In the genomic region with DNA sequence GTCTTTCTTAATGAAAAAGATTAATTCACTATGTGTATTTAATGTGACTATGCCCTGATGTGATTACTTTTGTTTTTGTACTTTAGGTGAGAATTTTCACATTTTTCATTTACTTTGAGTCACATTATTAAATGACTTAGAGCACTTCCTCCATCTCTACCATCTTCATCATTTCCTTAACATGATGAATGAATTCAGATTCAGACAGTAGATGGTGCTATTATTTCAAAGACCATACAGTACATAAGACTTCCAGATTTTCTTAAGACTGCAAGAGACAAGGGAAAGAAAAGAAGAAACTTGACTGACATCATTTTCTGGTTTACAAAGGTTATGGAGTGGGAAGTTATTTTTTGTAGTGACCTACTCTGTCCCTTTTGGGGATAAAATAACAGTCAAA, we compare ENCODE assay signal across 8 cellular contexts.
DNase-seq lines count a peak whose midpoint lies in the region; ATAC-seq and TF ChIP-seq lines count a peak whose summit lies in the region.

No MANE protein-coding gene starts in this region.

- peak; percentile 10 for DNase-seq in AG08395 (ENCODE audit: low spot score)
- DNase-seq in HCT116 (ENCODE audit: low read depth, low spot score): peak; percentile 29
- DNase-seq in RPMI7951 (ENCODE audit: low read depth): peak; percentile 1
- DNase-seq in foreskin keratinocyte: peak in 1 of 2 donors; percentile 55
- no peak for DNase-seq in 8988T

- H3K9me3 ChIP-seq in HCT116 (ENCODE audit: control insufficient read depth in 1 of 2, insufficient read depth in 1 of 2, low read depth in 1 of 2, low read length in 2 of 2): no peaks in the 10 kb centered on the region

- no peaks in the 10 kb centered on the region for H4K20me1 ChIP-seq in HCT116 (ENCODE audit: insufficient read depth)

- no peaks in the 10 kb centered on the region for H3K36me3 ChIP-seq in HCT116 (ENCODE audit: control insufficient read depth in 1 of 2, insufficient read depth in 2 of 2, low read length in 2 of 2)

- peak; percentile 74 for TF ChIP-seq RAD21 in HCT116 (IDR thresholded peaks at IDR 0.05; ENCODE audit: low read depth)

- no peaks in the 10 kb centered on the region for H3K9me2 ChIP-seq in HCT116 (ENCODE audit: insufficient read depth)

- intact Hi-C loops in HCT116 (cut with micrococcal nuclease): loop anchor here (2.0 to 5.0 kb wide), 3 partner anchors 156 to 1764 kb away; no protein-coding TSS in a partner anchor

- H3K27ac ChIP-seq in HCT116 (ENCODE audit: low read depth, low read length) (no peak overlapping the region), foreskin keratinocyte (no peak overlapping the region)

- BruUV-seq in HCT116 (replicated peaks; lab: Mats Ljungman, UMichigan): no TSS peak

- TF ChIP-seq POLR2A in HCT116 (IDR thresholded peaks at IDR 0.05; ENCODE audit: borderline replicate concordance, extremely low read depth, insufficient read depth, insufficient read length): no peak

- ATAC-seq in HCT116: peak; percentile 66
- ATAC-seq in foreskin keratinocyte: peak; percentile 56
- no peak for ATAC-seq in HG02678 (IDR thresholded peaks at IDR 0.05; ENCODE audit: unreplicated experiment)
- ATAC-seq in HG03565 (IDR thresholded peaks at IDR 0.05; ENCODE audit: unreplicated experiment): no peak
- ATAC-seq in GM21528 (IDR thresholded peaks at IDR 0.05; ENCODE audit: low FRiP score, unreplicated experiment): no peak

- CTCF ChIA-PET in HCT116 (lab: Charles Lee): no interaction called here

- TF ChIP-seq CTCF in HCT116 (IDR thresholded peaks at IDR 0.05 in 2 of 3, conservative IDR thresholded peaks at IDR 0.05 in 1 of 3; ENCODE audit: borderline replicate concordance in 1 of 3, insufficient read depth in 1 of 3, low read depth in 2 of 3, low read length in 2 of 3) (peak; percentile 25 to 56 (median 44); a peak in 4 of 6 replicates), foreskin keratinocyte (conservative IDR thresholded peaks at IDR 0.05) (peak; percentile 69)

- no peaks in the 10 kb centered on the region for H3K27me3 ChIP-seq in HCT116 (ENCODE audit: insufficient read depth, low read length)
- no peaks in the 10 kb centered on the region for H3K27me3 ChIP-seq in foreskin keratinocyte

- no peak overlapping the region for H3K9ac ChIP-seq in HCT116 (ENCODE audit: low read length)

- RAD21 ChIA-PET in HCT116 (lab: Charles Lee; ENCODE audit: low non-redundant PET in 1 of 2, low total read pairs in 2 of 2, uncharacterized antibody in 2 of 2, unreplicated experiment in 2 of 2): no interaction called here

- no peak overlapping the region for H3K4me2 ChIP-seq in HCT116 (ENCODE audit: low read length)

- no peak overlapping the region for H3K4me3 ChIP-seq in HCT116 (replicated peaks in 1 of 2; ENCODE audit: low read depth in 1 of 2, low read length in 2 of 2)

- H3K79me2 ChIP-seq in HCT116 (ENCODE audit: insufficient read depth, low read length): no peaks in the 10 kb centered on the region

- POLR2A ChIA-PET in HCT116 (lab: Charles Lee): no interaction called here

- no peak overlapping the region for H2AFZ ChIP-seq in HCT116 (ENCODE audit: low read depth, low read length, poor library complexity, severe bottlenecking)

- no peaks in the 10 kb centered on the region for H3K4me1 ChIP-seq in HCT116 (ENCODE audit: control insufficient read depth in 1 of 2, insufficient read depth in 2 of 2, low read length in 2 of 2)
- no peaks in the 10 kb centered on the region for H3K4me1 ChIP-seq in foreskin keratinocyte

TF ChIP-seq in HCT116, 20 proteins besides CTCF, POLR2A, EP300 and RAD21:
- no peak for TF ChIP-seq EZH2phosphoT487 (IDR thresholded peaks at IDR 0.05; ENCODE audit: borderline replicate concordance)

Comparison
In these comparisons a context has a peak if more than half of its experiments do, and no peak if none do; other contexts are left out.
1. ATAC-seq: peak in HCT116 (single experiment) and foreskin keratinocyte (single experiment); none in HG02678 (single experiment), HG03565 (single experiment) and GM21528 (single experiment).